16 cellular contexts compared by ENCODE assay signal in genomic region chr15:86178845-86179244, GRCh38.
A peak's percentile ranks its signal among the peaks of the same experiment; 100 is the strongest.
DNase-seq lines count a peak whose midpoint lies in the region; ATAC-seq, FAIRE-seq and TF ChIP-seq lines count a peak whose summit lies in the region.
"Had no signal": no experiment of that assay in that cellular context is flagged by ENCODE, and none has a peak within 500 bp of the region (broad histone marks: within the 10 kb centered on the region; RNA-seq: fewer than 3 reads in every experiment).

No MANE protein-coding gene starts in this region.

- H3K27ac ChIP-seq in DND-41 (ENCODE audit: low read length) (no peak overlapping the region), RWPE2 (ENCODE audit: poor library complexity, severe bottlenecking) (no peak overlapping the region), small intestine (ENCODE audit: low read depth in 1 of 2, low read length in 1 of 2) (no peak overlapping the region)

- H3K9me3 ChIP-seq in DND-41 (ENCODE audit: insufficient read depth, low read length, severe bottlenecking) (no peaks in the 10 kb centered on the region), RWPE2 (ENCODE audit: severe bottlenecking) (no peaks in the 10 kb centered on the region), small intestine (ENCODE audit: control insufficient read depth, low read depth) (no peaks in the 10 kb centered on the region)

- FAIRE-seq in small intestine (lab: Jason Lieb, UNC): no peak
- FAIRE-seq: GM12892 had no signal

- DNase-seq in DND-41 (no peak), RWPE2 (ENCODE audit: low spot score) (no peak), iPS-NIHi11 (ENCODE audit: low spot score) (peak; percentile 23), small intestine (no peak), cardiac septum (ENCODE audit: low spot score) (no peak), SHP77 treated with DMSO at 0.1 percent for 48 hours (lab: John Stamatoyannopoulos, UW) (no peak)
- DNase-seq: activated CD4-positive, CD25-positive, alpha-beta regulatory T cell; foreskin melanocyte; left colon; midbrain; NCI-H187 treated with DMSO at 0.1 percent for 48 hours; NCI-H774; stimulated activated CD4-positive, alpha-beta T cell treated with anti-CD3 and anti-CD28 coated beads, Interleukin-12 subunit alpha, Interleukin-12 subunit beta, amount 100 ng/mL, for 4 hours had no signal

- H3K27me3 ChIP-seq in DND-41 (ENCODE audit: insufficient read depth, low read length, poor library complexity): no peaks in the 10 kb centered on the region
- peaks cover 81% of the 10 kb centered on the region for H3K27me3 ChIP-seq in RWPE2 (ENCODE audit: insufficient read depth, poor library complexity, severe bottlenecking)
- peaks cover 0 to 2% of the 10 kb centered on the region in 2 donors for H3K27me3 ChIP-seq in small intestine (ENCODE audit: control insufficient read depth in 2 of 2, insufficient read depth in 2 of 2, low read length in 2 of 2)

- TF ChIP-seq CTCF in DND-41 (IDR thresholded peaks at IDR 0.05; ENCODE audit: borderline replicate concordance, extremely low read depth, low read length, poor library complexity, severe bottlenecking) (peak; percentile 31), LNCAP (IDR thresholded peaks at IDR 0.05) (peak; percentile 24; the same call in 1 of the 2 replicates), RWPE2 (IDR thresholded peaks at IDR 0.05; ENCODE audit: poor library complexity, severe bottlenecking) (peak; percentile 45)

- H3K9ac ChIP-seq in DND-41 (ENCODE audit: low read depth, low read length): no peak overlapping the region

- no peaks in the 10 kb centered on the region for H4K20me1 ChIP-seq in DND-41 (ENCODE audit: insufficient read depth, low read length)

- intact Hi-C loops in cardiac septum (cut with DNase I): no loop called here

- WGBS in small intestine, 3 donors: 29 to 51% (median 31%) methylated on average over 2 of the region's 2 CpGs

- no peak overlapping the region for H2AFZ ChIP-seq in DND-41 (ENCODE audit: low read depth, low read length)

- no peaks in the 10 kb centered on the region for H3K79me2 ChIP-seq in DND-41 (ENCODE audit: insufficient read depth, low read length)

- ATAC-seq in DND-41 (ENCODE audit: insufficient read depth, low read depth): no peak
- ATAC-seq in RWPE2 (ENCODE audit: low read depth): no peak
- no peak for ATAC-seq in GM18868 (IDR thresholded peaks at IDR 0.05; ENCODE audit: unreplicated experiment)
- ATAC-seq: left colon had no signal

- H3K4me3 ChIP-seq in DND-41 (ENCODE audit: low read depth in 1 of 2, low read length in 2 of 2): no peak overlapping the region
- no peak overlapping the region for H3K4me3 ChIP-seq in RWPE2 (ENCODE audit: severe bottlenecking)
- H3K4me3 ChIP-seq in small intestine (ENCODE audit: low read depth in 1 of 2, low read length in 2 of 2): no peak overlapping the region

- H3K36me3 ChIP-seq in DND-41 (ENCODE audit: insufficient read depth, low read length) (no peaks in the 10 kb centered on the region), RWPE2 (ENCODE audit: low read depth) (no peaks in the 10 kb centered on the region), small intestine (ENCODE audit: control insufficient read depth in 2 of 2, insufficient read depth in 2 of 2, low read length in 2 of 2) (no peaks in the 10 kb centered on the region)

- H3K4me1 ChIP-seq in DND-41 (ENCODE audit: insufficient read depth, low read length) (peaks cover 4% of the 10 kb centered on the region; the same call in 1 of the 2 replicates), RWPE2 (ENCODE audit: insufficient read depth, poor library complexity, severe bottlenecking) (no peaks in the 10 kb centered on the region), small intestine (ENCODE audit: control insufficient read depth in 2 of 2, insufficient read depth in 1 of 2, low read depth in 1 of 2, low read length in 1 of 2) (no peaks in the 10 kb centered on the region)

- H3K4me2 ChIP-seq in DND-41 (ENCODE audit: insufficient read depth, low read length): no peak overlapping the region
